Comparison of ENCODE assay signal across 8 cellular contexts in genomic region chr1:213051127-213051880, GRCh38. TPM values are rescaled to one million over a fixed set of nuclear protein-coding genes. Genes with fewer than 3 reads are reported as not detected.
DNase-seq lines count a peak whose midpoint lies in the region; ATAC-seq, FAIRE-seq and TF ChIP-seq lines count a peak whose summit lies in the region.

Gene RPS6KC1 (plus strand): TSS chr1:213051241. CDS start chr1:213051405, 164 bp downstream.

- TF ChIP-seq CTCF in right atrium auricular region (IDR thresholded peaks at IDR 0.05) = peak in 1 of 2 donors; percentile 29

- ATAC-seq in HG02852 (IDR thresholded peaks at IDR 0.05; ENCODE audit: unreplicated experiment) = peak; percentile 99

- no peaks in the 10 kb centered on the region for H3K9me3 ChIP-seq in right atrium auricular region

- peak within 1 kb of the TSS; percentile 70 to 92 for H3K4me3 ChIP-seq in right atrium auricular region

- peaks cover 22% of the 10 kb centered on the region for H3K9me3 Mint-ChIP-seq in T-helper 1 cell treated with Interleukin-12 subunit alpha and Interleukin-12 subunit beta and Interleukin-4 antibody, amounts not matched to agents 30 μg/mL and 1 μg/mL, for 36 hours

- peaks cover 19% of the 10 kb centered on the region for H3K36me3 Mint-ChIP-seq in T-helper 1 cell treated with Interleukin-12 subunit alpha and Interleukin-12 subunit beta and Interleukin-4 antibody, amounts not matched to agents 30 μg/mL and 1 μg/mL, for 36 hours (ENCODE audit: low read depth)

- DNase-seq in NCI-H1436 treated with DMSO at 0.1 percent for 48 hours (lab: John Stamatoyannopoulos, UW) = peak; percentile 54
- DNase-seq in amygdala (lab: John Stamatoyannopoulos, UW) = peak; percentile 25 to 89 (median 70)
- peak; percentile 71 for DNase-seq in right atrium auricular region (ENCODE audit: low spot score)
- peak; percentile 30 for DNase-seq in pulmonary artery endothelial cell (ENCODE audit: low read depth, low spot score)
- DNase-seq in urothelium cell line (ENCODE audit: low spot score) = peak; percentile 94

- no peak for FAIRE-seq in urothelium cell line (lab: Jason Lieb, UNC)

- peak; percentile 55 for TF ChIP-seq POLR2A in GM15510 (IDR thresholded peaks at IDR 0.05; ENCODE audit: borderline replicate concordance, extremely low read depth, insufficient read length)

- peak within 1 kb of the TSS; percentile 76 to 80 for H3K27ac ChIP-seq in right atrium auricular region

- peaks cover 28% of the 10 kb centered on the region for H3K4me1 Mint-ChIP-seq in T-helper 1 cell treated with Interleukin-12 subunit alpha and Interleukin-12 subunit beta and Interleukin-4 antibody, amounts not matched to agents 30 μg/mL and 1 μg/mL, for 36 hours (ENCODE audit: low read depth)

- no peaks in the 10 kb centered on the region for H3K27me3 ChIP-seq in right atrium auricular region

- peaks cover 0 to 22% of the 10 kb centered on the region in 2 donors for H3K4me1 ChIP-seq in right atrium auricular region

- peak within 1 kb of the TSS; percentile 99 for H3K4me3 Mint-ChIP-seq in T-helper 1 cell treated with Interleukin-12 subunit alpha and Interleukin-12 subunit beta and Interleukin-4 antibody, amounts not matched to agents 30 μg/mL and 1 μg/mL, for 36 hours

- no peaks in the 10 kb centered on the region for H3K36me3 ChIP-seq in right atrium auricular region

- H3K27me3 Mint-ChIP-seq in T-helper 1 cell treated with Interleukin-12 subunit alpha and Interleukin-12 subunit beta and Interleukin-4 antibody, amounts not matched to agents 30 μg/mL and 1 μg/mL, for 36 hours (ENCODE audit: low read depth) = peaks cover 16% of the 10 kb centered on the region

- H3K27ac Mint-ChIP-seq in T-helper 1 cell treated with Interleukin-12 subunit alpha and Interleukin-12 subunit beta and Interleukin-4 antibody, amounts not matched to agents 30 μg/mL and 1 μg/mL, for 36 hours = peak within 1 kb of the TSS; percentile 92

RNA-seq across cellular contexts. Expression of gene RPS6KC1, which starts in this region (rescaled TPM):
- total RNA-seq in right atrium auricular region (10 to 100 TPM in 1 of 2 donors, 1 to 10 TPM in 1; 9.2 to 10.1 TPM), pulmonary artery endothelial cell (19.7 and 23.4 TPM in 2 replicates)

Comparison
In these comparisons a context has a peak if more than half of its experiments do, and no peak if none do; other contexts are left out.
1. Peak in every context shown above with its lines: DNase-seq, ATAC-seq, H3K4me3 ChIP-seq and H3K27ac ChIP-seq.
2. DNase-seq: peak in every context shown above with its lines; median percentile 94 in urothelium cell line; 71 in right atrium auricular region; 70 in amygdala; 54 in NCI-H1436 treated with DMSO at 0.1 percent for 48 hours; 30 in pulmonary artery endothelial cell.